ENCODE assay signal across 12 cellular contexts in genomic region chr18:79530821-79531220, GRCh38.
"Had no signal": no experiment of that assay in that cellular context is flagged by ENCODE, and none has a peak within 500 bp of the region (broad histone marks: within the 10 kb centered on the region; RNA-seq: fewer than 3 reads in every experiment).

No MANE protein-coding gene starts in this region.

- H3K9me3 Mint-ChIP-seq: activated CD4-positive, alpha-beta memory T cell treated with anti-CD3 and anti-CD28 coated beads, Interleukin-2, amount 10 ng/mL, durations not matched to agents 7 days and 5 days; immature natural killer cell; nephron had no signal

- H3K36me3 ChIP-seq: pancreas, thyroid gland had no signal

- H3K4me3 ChIP-seq: ascending aorta, esophagus squamous epithelium, pancreas, thyroid gland had no signal

- H3K27ac ChIP-seq: ascending aorta, esophagus squamous epithelium, pancreas, thyroid gland had no signal

- H3K27me3 Mint-ChIP-seq: activated naive CD8-positive, alpha-beta T cell had no signal

- DNase-seq: activated CD4-positive, alpha-beta memory T cell treated with anti-CD3 and anti-CD28 coated beads, Interleukin-2, amount 10 ng/mL, durations not matched to agents 7 days and 5 days; activated CD8-positive, alpha-beta memory T cell treated with anti-CD3 and anti-CD28 coated beads, Interleukin-2, amount 50 U/mL, for 48 hours; activated gamma-delta T cell; esophagus squamous epithelium; foreskin fibroblast; immature natural killer cell; small intestine had no signal

- H3K9me3 ChIP-seq: ascending aorta, esophagus squamous epithelium, pancreas, thyroid gland had no signal

- H3K4me3 Mint-ChIP-seq: activated CD4-positive, alpha-beta memory T cell treated with anti-CD3 and anti-CD28 coated beads, Interleukin-2, amount 10 ng/mL, durations not matched to agents 7 days and 5 days; activated naive CD8-positive, alpha-beta T cell; immature natural killer cell; nephron had no signal

- ATAC-seq: pancreas had no signal

- H3K4me1 Mint-ChIP-seq: activated CD4-positive, alpha-beta memory T cell treated with anti-CD3 and anti-CD28 coated beads, Interleukin-2, amount 10 ng/mL, durations not matched to agents 7 days and 5 days; immature natural killer cell had no signal

- H3K27me3 ChIP-seq: ascending aorta, pancreas, thyroid gland had no signal

- H3K4me1 ChIP-seq: pancreas had no signal
